Comparison of ENCODE assay signal across 15 cellular contexts in genomic region chr2:8500124-8501054, GRCh38.
A peak's percentile ranks its signal among the peaks of the same experiment; 100 is the strongest.
DNase-seq lines count a peak whose midpoint lies in the region; ATAC-seq, FAIRE-seq and TF ChIP-seq lines count a peak whose summit lies in the region.
"Had no signal": no experiment of that assay in that cellular context is flagged by ENCODE, and none has a peak within 500 bp of the region (broad histone marks: within the 10 kb centered on the region; RNA-seq: fewer than 3 reads in every experiment).

No MANE protein-coding gene starts in this region.

- no peak overlapping the region for H2BK120ac ChIP-seq in H1 (replicated peaks; ENCODE audit: low read depth, low read length)

- no peak overlapping the region for H2BK15ac ChIP-seq in H1 (ENCODE audit: low read length)

- no peaks in the 10 kb centered on the region for H3K79me2 ChIP-seq in H1 (ENCODE audit: control insufficient read depth in 1 of 2, insufficient read depth in 2 of 2, low read length in 2 of 2)

- TF ChIP-seq EP300 in H1 (IDR thresholded peaks at IDR 0.05; ENCODE audit: borderline replicate concordance in 1 of 2, low read depth in 2 of 2, low read length in 2 of 2), result no peak
- no peak for TF ChIP-seq EP300 in ovary (IDR thresholded peaks at IDR 0.05)

- H3K4ac ChIP-seq in H1 (replicated peaks; ENCODE audit: insufficient read length, low read depth, low read length), result no peak overlapping the region

- no peak overlapping the region for H4K91ac ChIP-seq in H1 (replicated peaks; ENCODE audit: insufficient read length, low read length)

- H3K27me3 ChIP-seq in H1 (replicated peaks in 1 of 4; ENCODE audit: control insufficient read depth in 3 of 4, extremely low read depth in 1 of 4, insufficient read depth in 3 of 4, low read length in 3 of 4) (no peaks in the 10 kb centered on the region), ovary (no peaks in the 10 kb centered on the region)

- no peaks in the 10 kb centered on the region for H3K9me3 ChIP-seq in H1 (ENCODE audit: insufficient read depth in 2 of 2, low read depth in 1 of 2, low read length in 1 of 2)
- H3K9me3 ChIP-seq in ovary, result no peaks in the 10 kb centered on the region

- H2AK5ac ChIP-seq in H1 (ENCODE audit: low read depth, low read length), result no peak overlapping the region

- H4K20me1 ChIP-seq in H1 (replicated peaks in 1 of 2; ENCODE audit: control insufficient read depth in 1 of 2, insufficient read depth in 2 of 2, low read length in 2 of 2), result no peaks in the 10 kb centered on the region

- H3K27ac ChIP-seq in H1 (ENCODE audit: low read depth, low read length) (no peak overlapping the region), ovary (peak overlapping the region; percentile 32 to 60)

- 90% methylated on average over 13 of the region's 13 CpGs; no CpG with 5 or more reads in 1 of the 2 experiments for WGBS in H1 (ENCODE audit: extremely low coverage in 1 of 2, insufficient coverage in 1 of 2, insufficient read length in 1 of 2, insufficient replicate concordance in 2 of 2, low coverage in 1 of 2, low lambda C conversion rate in 2 of 2, missing lambda C conversion rate in 1 of 2), 2 experiments
- WGBS in ovary, 3 donors, result 51 to 58% (median 53%) methylated on average over 13 of the region's 13 CpGs

- POLR2A ChIA-PET in H1 (lab: Charles Lee; ENCODE audit: partially characterized antibody), result no interaction called here

- intact Hi-C loops in ovary (cut with DNase I), result no loop called here

- CTCF ChIA-PET in H1 (lab: Charles Lee; ENCODE audit: partially characterized antibody), result interaction anchor here (1.2 kb wide), 1 partner anchor 15 kb away, joined by 3 read pairs; no protein-coding TSS in a partner anchor

- H2BK20ac ChIP-seq in H1 (ENCODE audit: low read length), result no peak overlapping the region

- H4K8ac ChIP-seq in H1 (ENCODE audit: extremely low read depth, insufficient read depth, low read length), result no peak overlapping the region

- H2BK12ac ChIP-seq in H1 (ENCODE audit: low read depth, low read length), result no peak overlapping the region

- H2BK5ac ChIP-seq in H1 (ENCODE audit: low read depth, low read length), result no peak overlapping the region

- no peak overlapping the region for H3K4me2 ChIP-seq in H1 (ENCODE audit: insufficient read depth in 1 of 2, low read depth in 2 of 2, low read length in 2 of 2)

- no peak for TF ChIP-seq CTCF in H1 (IDR thresholded peaks at IDR 0.05; ENCODE audit: control extremely low read depth in 1 of 3, insufficient read depth in 1 of 3, low read depth in 1 of 3, low read length in 3 of 3)
- no peak for TF ChIP-seq CTCF in ovary (IDR thresholded peaks at IDR 0.05)

- H3K4me3 ChIP-seq in H1 (ENCODE audit: extremely low read depth in 1 of 4, insufficient read depth in 2 of 4, low read depth in 3 of 4, low read length in 4 of 4) (no peak overlapping the region), ovary (no peak overlapping the region)

- no peak overlapping the region for H3K23ac ChIP-seq in H1 (ENCODE audit: insufficient read length)

- H3K4me1 ChIP-seq in H1 (replicated peaks in 1 of 4; ENCODE audit: control insufficient read depth in 3 of 4, insufficient read depth in 4 of 4, low read length in 3 of 4) (peaks cover 0 to 2% (median 0%) of the 10 kb centered on the region in 4 experiments; a peak in 2 of 7 replicates), ovary (ENCODE audit: insufficient read depth) (peaks cover 7% of the 10 kb centered on the region)

- H2AFZ ChIP-seq in H1 (ENCODE audit: low read length), result 0 out of 2 replicates have a peak overlapping the region, but pooled peaks have one; percentile 6

- no peak for TF ChIP-seq RAD21 in H1 (IDR thresholded peaks at IDR 0.05 in 1 of 2, conservative IDR thresholded peaks at IDR 0.05 in 1 of 2; ENCODE audit: low read depth in 2 of 2, low read length in 2 of 2)

- no peak for ATAC-seq in GM21515 (IDR thresholded peaks at IDR 0.05; ENCODE audit: unreplicated experiment)
- no peak for ATAC-seq in HG03565 (IDR thresholded peaks at IDR 0.05; ENCODE audit: unreplicated experiment)
- ATAC-seq: activated naive CD4-positive, alpha-beta T cell treated with anti-CD3 and anti-CD28 coated beads, Interleukin-2, amount 50 U/mL, for 72 hours; stimulated activated naive B cell treated with anti-CD40 and anti-IgM and Interleukin-4, amounts not matched to agents 10 μg/mL and 1 μg/mL and 100 μg/mL, for 72 hours had no signal

- peak; percentile 94 for DNase-seq in DMS53 treated with DMSO at 0.1 percent for 48 hours (lab: John Stamatoyannopoulos, UW; ENCODE audit: unreplicated experiment)
- DNase-seq in NCI-H2029 treated with DMSO at 0.1 percent for 48 hours (lab: John Stamatoyannopoulos, UW), result peak; percentile 56
- no peak for DNase-seq in H1 (ENCODE audit: low read depth in 1 of 2, low spot score in 2 of 2)
- DNase-seq in ovary, result peak in 2 of 5 donors; percentile 42 to 66
- no peak for DNase-seq in stimulated activated CD4-positive, alpha-beta T cell treated with anti-CD3 and anti-CD28 coated beads, Interleukin-15, amount 100 ng/mL, for 24 hours
- no peak for DNase-seq in AG08395 (ENCODE audit: low spot score)
- DNase-seq: activated CD4-positive, alpha-beta T cell treated with anti-CD3 and anti-CD28 coated beads, Interleukin-2, amount 10 ng/mL, durations not matched to agents 7 days and 5 days; effector memory CD4-positive, alpha-beta T cell; naive B cell; NCI-H446 treated with DMSO at 0.1 percent for 48 hours; stimulated activated naive B cell treated with anti-CD40 and anti-IgM and Interleukin-4, amounts not matched to agents 10 μg/mL and 1 μg/mL and 100 μg/mL, for 72 hours; SW 1271 had no signal

- no peak overlapping the region for H4K5ac ChIP-seq in H1 (ENCODE audit: insufficient read length, low read depth, low read length)

- TF ChIP-seq POLR2A in H1 (IDR thresholded peaks at IDR 0.05; ENCODE audit: control extremely low read depth in 1 of 2, low read depth in 2 of 2, low read length in 2 of 2) (no peak), ovary (IDR thresholded peaks at IDR 0.05) (no peak)

- no peak overlapping the region for H3K18ac ChIP-seq in H1 (ENCODE audit: extremely low read depth, low read length)

- no peak overlapping the region for H3K56ac ChIP-seq in H1 (replicated peaks; ENCODE audit: insufficient read length, low read depth, low read length)

- no peaks in the 10 kb centered on the region for H3K79me1 ChIP-seq in H1 (ENCODE audit: low read depth, low read length)

- FAIRE-seq in H1 (lab: Jason Lieb, UNC), result no peak

- no peaks in the 10 kb centered on the region; the same call in 1 of the 2 replicates for H3K23me2 ChIP-seq in H1 (ENCODE audit: low read depth, low read length)

- H3K36me3 ChIP-seq in H1 (ENCODE audit: control insufficient read depth in 2 of 4, insufficient read depth in 4 of 4, low read length in 3 of 4) (no peaks in the 10 kb centered on the region), ovary (no peaks in the 10 kb centered on the region)

- H3K14ac ChIP-seq in H1 (ENCODE audit: insufficient read length), result no peak overlapping the region

- H3K9ac ChIP-seq in H1 (replicated peaks in 1 of 4; ENCODE audit: extremely low read depth in 1 of 4, low read depth in 3 of 4, low read length in 3 of 4), result no peak overlapping the region

TF ChIP-seq in H1, 55 proteins besides CTCF, POLR2A, EP300 and RAD21:
- no peak for TF ChIP-seq CTBP2 (IDR thresholded peaks at IDR 0.05; ENCODE audit: borderline replicate concordance, insufficient read depth, insufficient read length, low read length)
- TF ChIP-seq KDM4A (IDR thresholded peaks at IDR 0.05; ENCODE audit: low read depth, low read length, severe bottlenecking), result no peak
- TF ChIP-seq EZH2 (IDR thresholded peaks at IDR 0.05; ENCODE audit: low read depth, low read length, severe bottlenecking), result no peak
- TF ChIP-seq RXRA (IDR thresholded peaks at IDR 0.05; ENCODE audit: insufficient read depth, low read depth, low read length), result no peak
- TF ChIP-seq GTF2F1 (IDR thresholded peaks at IDR 0.05; ENCODE audit: borderline replicate concordance, low read depth, low read length), result no peak
- no peak for TF ChIP-seq RNF2 (IDR thresholded peaks at IDR 0.05; ENCODE audit: borderline replicate concordance, low read depth, low read length, missing control alignments, poor library complexity, severe bottlenecking)
- no peak for TF ChIP-seq BRCA1 (IDR thresholded peaks at IDR 0.05; ENCODE audit: low read depth, low read length)
- no peak for TF ChIP-seq CBX5 (IDR thresholded peaks at IDR 0.05; ENCODE audit: low read depth, low read length)
- no peak for TF ChIP-seq SP2 (IDR thresholded peaks at IDR 0.05; ENCODE audit: low read length)
- TF ChIP-seq TAF1 (IDR thresholded peaks at IDR 0.05; ENCODE audit: low read depth, low read length), result no peak
- no peak for TF ChIP-seq CEBPB (IDR thresholded peaks at IDR 0.05; ENCODE audit: low read depth, low read length)
- TF ChIP-seq SIX5 (IDR thresholded peaks at IDR 0.05; ENCODE audit: low read depth, low read length), result no peak
- TF ChIP-seq SP1 (IDR thresholded peaks at IDR 0.05; ENCODE audit: low read depth, low read length), result no peak
- TF ChIP-seq CBX8 (IDR thresholded peaks at IDR 0.05; ENCODE audit: borderline replicate concordance, low read depth, low read length), result no peak
- TF ChIP-seq, protein P1, sequence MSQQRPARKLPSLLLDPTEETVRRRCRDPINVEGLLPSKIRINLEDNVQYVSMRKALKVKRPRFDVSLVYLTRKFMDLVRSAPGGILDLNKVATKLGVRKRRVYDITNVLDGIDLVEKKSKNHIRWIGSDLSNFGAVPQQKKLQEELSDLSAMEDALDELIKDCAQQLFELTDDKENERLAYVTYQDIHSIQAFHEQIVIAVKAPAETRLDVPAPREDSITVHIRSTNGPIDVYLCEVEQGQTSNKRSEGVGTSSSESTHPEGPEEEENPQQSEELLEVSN (IDR thresholded peaks at IDR 0.05), result no peak

Comparison
In these comparisons a context has a peak if more than half of its experiments do, and no peak if none do; other contexts are left out.
1. DNase-seq: peak in DMS53 treated with DMSO at 0.1 percent for 48 hours (single experiment) and NCI-H2029 treated with DMSO at 0.1 percent for 48 hours (single experiment); none in H1 (0 of 2), stimulated activated CD4-positive, alpha-beta T cell treated with anti-CD3 and anti-CD28 coated beads, Interleukin-15, amount 100 ng/mL, for 24 hours (single experiment) and AG08395 (single experiment).